Comparison of ENCODE assay signal across 7 cellular contexts in genomic region chr16:4288148-4288921, GRCh38. TPM values are rescaled to one million over a fixed set of nuclear protein-coding genes. Genes with fewer than 3 reads are reported as not detected.
DNase-seq lines count a peak whose midpoint lies in the region; ATAC-seq and TF ChIP-seq lines count a peak whose summit lies in the region.

No MANE protein-coding gene starts in this region.

- H4K20me1 ChIP-seq in OCI-LY3 (ENCODE audit: insufficient read depth, low read length) (no peaks in the 10 kb centered on the region), fibroblast of lung (ENCODE audit: control insufficient read depth, extremely low read depth, insufficient read depth, low read length) (no peaks in the 10 kb centered on the region)

- H3K36me3 ChIP-seq in OCI-LY3 (replicated peaks; ENCODE audit: low read depth, low read length) = no peaks in the 10 kb centered on the region
- no peaks in the 10 kb centered on the region for H3K36me3 ChIP-seq in fibroblast of lung (ENCODE audit: control insufficient read depth, insufficient read depth, low read length)
- no peaks in the 10 kb centered on the region for H3K36me3 ChIP-seq in neutrophil

- no peak overlapping the region for H3K27ac ChIP-seq in OCI-LY3 (ENCODE audit: low read length)
- H3K27ac ChIP-seq in fibroblast of lung (ENCODE audit: insufficient read depth, low read length) = no peak overlapping the region
- H3K27ac ChIP-seq in neutrophil = no peak overlapping the region
- no peak overlapping the region for H3K27ac ChIP-seq in substantia nigra (ENCODE audit: low read depth, low read length, poor library complexity, severe bottlenecking)

- H3K4me1 Mint-ChIP-seq in activated T-cell treated with anti-CD3 and anti-CD28 coated beads, Interleukin-2, amount 50 U/mL, for 24 hours (ENCODE audit: low read depth) = peaks cover 10% of the 10 kb centered on the region

- no peak overlapping the region for H3K4me3 Mint-ChIP-seq in activated T-cell treated with anti-CD3 and anti-CD28 coated beads, Interleukin-2, amount 50 U/mL, for 24 hours

- H3K9ac ChIP-seq in OCI-LY3 (ENCODE audit: low read length) = peak overlapping the region; percentile 55
- no peak overlapping the region for H3K9ac ChIP-seq in fibroblast of lung (ENCODE audit: insufficient read depth, low read length)

- peak; percentile 78 for ATAC-seq in HG02798 (IDR thresholded peaks at IDR 0.05; ENCODE audit: poor library complexity, unreplicated experiment)

- H3K9me3 ChIP-seq in OCI-LY3 (ENCODE audit: insufficient read depth, low read length) = no peaks in the 10 kb centered on the region
- H3K9me3 ChIP-seq in fibroblast of lung (ENCODE audit: control insufficient read depth, insufficient read depth, low read depth, low read length) = no peaks in the 10 kb centered on the region
- no peaks in the 10 kb centered on the region for H3K9me3 ChIP-seq in neutrophil

- H3K79me2 ChIP-seq in OCI-LY3 (ENCODE audit: low read length) (no peaks in the 10 kb centered on the region), fibroblast of lung (ENCODE audit: control insufficient read depth, insufficient read depth, low read length) (no peaks in the 10 kb centered on the region)

- peak; percentile 87 for DNase-seq in activated T-cell treated with anti-CD3 and anti-CD28 coated beads, Interleukin-2, amount 50 U/mL, for 24 hours
- DNase-seq in fibroblast of lung (ENCODE audit: low read depth in 2 of 2) (peak; percentile 53 to 70), substantia nigra (lab: John Stamatoyannopoulos, UW) (peak in 42 of 49 donors; percentile 5 to 85 (median 55))

- H3K27me3 ChIP-seq in OCI-LY3 (ENCODE audit: low read depth, low read length) = peaks cover 4% of the 10 kb centered on the region; the same call in 1 of the 2 replicates
- no peaks in the 10 kb centered on the region for H3K27me3 ChIP-seq in fibroblast of lung (ENCODE audit: control insufficient read depth, insufficient read depth, low read length)
- H3K27me3 ChIP-seq in neutrophil = peaks cover 5% of the 10 kb centered on the region

- peaks cover 4% of the 10 kb centered on the region for H3K4me1 ChIP-seq in OCI-LY3 (ENCODE audit: low read length)
- peaks cover 19% of the 10 kb centered on the region for H3K4me1 ChIP-seq in fibroblast of lung (ENCODE audit: control insufficient read depth, extremely low read depth, insufficient read depth, low read length)
- H3K4me1 ChIP-seq in neutrophil (ENCODE audit: control insufficient read depth in 1 of 2, insufficient read depth in 1 of 2, low read depth in 1 of 2, low read length in 1 of 2) = peaks cover 6 to 7% of the 10 kb centered on the region in 2 experiments

- no peaks in the 10 kb centered on the region for H3K36me3 Mint-ChIP-seq in activated T-cell treated with anti-CD3 and anti-CD28 coated beads, Interleukin-2, amount 50 U/mL, for 24 hours (ENCODE audit: low read depth)

- H2AFZ ChIP-seq in OCI-LY3 (ENCODE audit: low read depth, low read length) (peak overlapping the region; percentile 96), fibroblast of lung (ENCODE audit: low read length) (no peak overlapping the region)

- H3K4me3 ChIP-seq in OCI-LY3 (ENCODE audit: low read length) = peak overlapping the region; percentile 71
- H3K4me3 ChIP-seq in fibroblast of lung (replicated peaks in 1 of 4; ENCODE audit: control extremely low read depth in 1 of 4, insufficient read depth in 1 of 4, low read depth in 3 of 4, low read length in 4 of 4) = no peak overlapping the region
- H3K4me3 ChIP-seq in neutrophil (ENCODE audit: low read depth in 1 of 2, low read length in 1 of 2) = no peak overlapping the region

- no peak overlapping the region for H3K27ac Mint-ChIP-seq in activated T-cell treated with anti-CD3 and anti-CD28 coated beads, Interleukin-2, amount 50 U/mL, for 24 hours

- TF ChIP-seq CTCF in GM12873 (IDR thresholded peaks at IDR 0.05; ENCODE audit: insufficient read depth, low read depth, low read length, missing control alignments) = peak; percentile 99
- TF ChIP-seq CTCF in OCI-LY3 (IDR thresholded peaks at IDR 0.05; ENCODE audit: low read depth, low read length) = peak; percentile 97
- TF ChIP-seq CTCF in fibroblast of lung (conservative IDR thresholded peaks at IDR 0.05 in 1 of 2, IDR thresholded peaks at IDR 0.05 in 1 of 2; ENCODE audit: low read depth in 1 of 2, low read length in 2 of 2) = peak; percentile 83 to 92
- peak; percentile 87 for TF ChIP-seq CTCF in neutrophil (IDR thresholded peaks at IDR 0.05)

- H3K4me2 ChIP-seq in OCI-LY3 (ENCODE audit: low read length) = peak overlapping the region; percentile 82
- peak overlapping the region; percentile 51 for H3K4me2 ChIP-seq in fibroblast of lung (ENCODE audit: extremely low read depth, insufficient read depth, low read length)

- peaks cover 23% of the 10 kb centered on the region for H3K27me3 Mint-ChIP-seq in activated T-cell treated with anti-CD3 and anti-CD28 coated beads, Interleukin-2, amount 50 U/mL, for 24 hours

- no peaks in the 10 kb centered on the region for H3K9me3 Mint-ChIP-seq in activated T-cell treated with anti-CD3 and anti-CD28 coated beads, Interleukin-2, amount 50 U/mL, for 24 hours

RNA-seq across cellular contexts. Expression of gene TFAP4, which starts 15.5 kb away (rescaled TPM):
- 8.2 and 8.9 TPM in 2 replicates for total RNA-seq in fibroblast of lung
- polyA plus RNA-seq in fibroblast of lung = 3.5 and 6.6 TPM in 2 replicates
- 6.8 and 9.5 TPM in 2 replicates for polyA plus RNA-seq in fibroblast of lung (2012)
- polyA minus RNA-seq in fibroblast of lung (ENCODE audit: low replicate concordance) = 7.0 and 9.8 TPM in 2 replicates

RNA-seq across cellular contexts. Expression of gene GLIS2, which starts 27.5 kb away (rescaled TPM):
- 2.6 and 4.0 TPM in 2 replicates for total RNA-seq in fibroblast of lung
- polyA plus RNA-seq in fibroblast of lung = 5.6 and 6.0 TPM in 2 replicates
- polyA plus RNA-seq in fibroblast of lung (2012) = 18.6 and 23.8 TPM in 2 replicates
- 23.4 and 23.6 TPM in 2 replicates for polyA minus RNA-seq in fibroblast of lung (ENCODE audit: low replicate concordance)

RNA-seq across cellular contexts. Expression of gene SRL, which starts 46.5 kb away (rescaled TPM):
- total RNA-seq in fibroblast of lung = under 0.01 and 0.17 TPM in 2 replicates
- 0.07 TPM in 2 replicates for polyA plus RNA-seq in fibroblast of lung
- polyA plus RNA-seq in fibroblast of lung (2012) = 0.03 and 0.06 TPM in 2 replicates
- not detected in 2 replicates for polyA minus RNA-seq in fibroblast of lung (ENCODE audit: low replicate concordance)
